In the genomic region with DNA sequence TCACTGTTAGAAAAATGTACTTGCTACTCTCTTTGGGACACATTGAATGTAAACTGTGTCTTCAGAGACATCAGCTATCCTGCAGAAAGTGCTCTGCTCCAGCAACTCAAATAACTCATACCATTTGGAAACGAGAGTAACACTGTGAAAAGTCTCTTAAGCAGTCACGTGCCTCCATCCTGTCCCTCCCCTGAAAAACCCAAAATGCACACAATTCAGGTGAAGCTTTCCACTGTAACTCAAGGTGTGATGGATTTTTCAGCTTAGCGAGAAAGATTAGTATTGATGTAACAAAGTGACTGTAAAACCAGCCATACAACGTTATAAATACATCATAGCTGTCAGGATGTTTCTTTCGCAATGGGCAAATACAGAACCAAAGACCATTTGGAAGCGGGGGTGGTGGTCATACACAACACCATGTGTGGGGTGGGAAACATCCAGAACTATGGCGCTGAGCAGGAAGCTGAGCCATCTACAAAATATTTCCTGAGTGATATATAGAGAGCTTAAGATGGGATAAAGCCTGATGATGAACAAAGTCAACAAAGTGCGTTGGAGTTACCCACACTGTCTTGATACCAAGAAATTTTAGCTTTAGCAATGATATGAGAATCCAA, we compare ENCODE assay signal across 2 cellular contexts.
A peak's percentile ranks its signal among the peaks of the same experiment; 100 is the strongest.
TF ChIP-seq lines count a peak whose summit lies in the region.

No MANE protein-coding gene starts in this region.

TF ChIP-seq in A549, 52 proteins besides CTCF, POLR2A, EP300 and RAD21 (continued from another document):
- TF ChIP-seq FOSL2 (IDR thresholded peaks at IDR 0.05), result peak; percentile 64
- TF ChIP-seq FOSL2 (CRISPR knock-in tag; IDR thresholded peaks at IDR 0.05), result peak; percentile 72
- TF ChIP-seq, protein P1, sequence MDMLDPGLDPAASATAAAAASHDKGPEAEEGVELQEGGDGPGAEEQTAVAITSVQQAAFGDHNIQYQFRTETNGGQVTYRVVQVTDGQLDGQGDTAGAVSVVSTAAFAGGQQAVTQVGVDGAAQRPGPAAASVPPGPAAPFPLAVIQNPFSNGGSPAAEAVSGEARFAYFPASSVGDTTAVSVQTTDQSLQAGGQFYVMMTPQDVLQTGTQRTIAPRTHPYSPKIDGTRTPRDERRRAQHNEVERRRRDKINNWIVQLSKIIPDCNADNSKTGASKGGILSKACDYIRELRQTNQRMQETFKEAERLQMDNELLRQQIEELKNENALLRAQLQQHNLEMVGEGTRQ (IDR thresholded peaks at IDR 0.05), result peak; percentile 51
- TF ChIP-seq, protein P2, sequence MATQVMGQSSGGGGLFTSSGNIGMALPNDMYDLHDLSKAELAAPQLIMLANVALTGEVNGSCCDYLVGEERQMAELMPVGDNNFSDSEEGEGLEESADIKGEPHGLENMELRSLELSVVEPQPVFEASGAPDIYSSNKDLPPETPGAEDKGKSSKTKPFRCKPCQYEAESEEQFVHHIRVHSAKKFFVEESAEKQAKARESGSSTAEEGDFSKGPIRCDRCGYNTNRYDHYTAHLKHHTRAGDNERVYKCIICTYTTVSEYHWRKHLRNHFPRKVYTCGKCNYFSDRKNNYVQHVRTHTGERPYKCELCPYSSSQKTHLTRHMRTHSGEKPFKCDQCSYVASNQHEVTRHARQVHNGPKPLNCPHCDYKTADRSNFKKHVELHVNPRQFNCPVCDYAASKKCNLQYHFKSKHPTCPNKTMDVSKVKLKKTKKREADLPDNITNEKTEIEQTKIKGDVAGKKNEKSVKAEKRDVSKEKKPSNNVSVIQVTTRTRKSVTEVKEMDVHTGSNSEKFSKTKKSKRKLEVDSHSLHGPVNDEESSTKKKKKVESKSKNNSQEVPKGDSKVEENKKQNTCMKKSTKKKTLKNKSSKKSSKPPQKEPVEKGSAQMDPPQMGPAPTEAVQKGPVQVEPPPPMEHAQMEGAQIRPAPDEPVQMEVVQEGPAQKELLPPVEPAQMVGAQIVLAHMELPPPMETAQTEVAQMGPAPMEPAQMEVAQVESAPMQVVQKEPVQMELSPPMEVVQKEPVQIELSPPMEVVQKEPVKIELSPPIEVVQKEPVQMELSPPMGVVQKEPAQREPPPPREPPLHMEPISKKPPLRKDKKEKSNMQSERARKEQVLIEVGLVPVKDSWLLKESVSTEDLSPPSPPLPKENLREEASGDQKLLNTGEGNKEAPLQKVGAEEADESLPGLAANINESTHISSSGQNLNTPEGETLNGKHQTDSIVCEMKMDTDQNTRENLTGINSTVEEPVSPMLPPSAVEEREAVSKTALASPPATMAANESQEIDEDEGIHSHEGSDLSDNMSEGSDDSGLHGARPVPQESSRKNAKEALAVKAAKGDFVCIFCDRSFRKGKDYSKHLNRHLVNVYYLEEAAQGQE (IDR thresholded peaks at IDR 0.05), result no peak
- TF ChIP-seq SMC3 (IDR thresholded peaks at IDR 0.05), result peak; percentile 28; the same call in 1 of the 3 replicates

TF ChIP-seq in SK-N-SH treated with all-trans-retinoic acid at 6 μM for 48 hours, 23 proteins besides CTCF, POLR2A, EP300 and RAD21 (continued from another document):
- TF ChIP-seq, protein P3, sequence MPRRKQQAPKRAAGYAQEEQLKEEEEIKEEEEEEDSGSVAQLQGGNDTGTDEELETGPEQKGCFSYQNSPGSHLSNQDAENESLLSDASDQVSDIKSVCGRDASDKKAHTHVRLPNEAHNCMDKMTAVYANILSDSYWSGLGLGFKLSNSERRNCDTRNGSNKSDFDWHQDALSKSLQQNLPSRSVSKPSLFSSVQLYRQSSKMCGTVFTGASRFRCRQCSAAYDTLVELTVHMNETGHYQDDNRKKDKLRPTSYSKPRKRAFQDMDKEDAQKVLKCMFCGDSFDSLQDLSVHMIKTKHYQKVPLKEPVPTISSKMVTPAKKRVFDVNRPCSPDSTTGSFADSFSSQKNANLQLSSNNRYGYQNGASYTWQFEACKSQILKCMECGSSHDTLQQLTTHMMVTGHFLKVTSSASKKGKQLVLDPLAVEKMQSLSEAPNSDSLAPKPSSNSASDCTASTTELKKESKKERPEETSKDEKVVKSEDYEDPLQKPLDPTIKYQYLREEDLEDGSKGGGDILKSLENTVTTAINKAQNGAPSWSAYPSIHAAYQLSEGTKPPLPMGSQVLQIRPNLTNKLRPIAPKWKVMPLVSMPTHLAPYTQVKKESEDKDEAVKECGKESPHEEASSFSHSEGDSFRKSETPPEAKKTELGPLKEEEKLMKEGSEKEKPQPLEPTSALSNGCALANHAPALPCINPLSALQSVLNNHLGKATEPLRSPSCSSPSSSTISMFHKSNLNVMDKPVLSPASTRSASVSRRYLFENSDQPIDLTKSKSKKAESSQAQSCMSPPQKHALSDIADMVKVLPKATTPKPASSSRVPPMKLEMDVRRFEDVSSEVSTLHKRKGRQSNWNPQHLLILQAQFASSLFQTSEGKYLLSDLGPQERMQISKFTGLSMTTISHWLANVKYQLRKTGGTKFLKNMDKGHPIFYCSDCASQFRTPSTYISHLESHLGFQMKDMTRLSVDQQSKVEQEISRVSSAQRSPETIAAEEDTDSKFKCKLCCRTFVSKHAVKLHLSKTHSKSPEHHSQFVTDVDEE (CRISPR knock-in tag; IDR thresholded peaks at IDR 0.05), result no peak
- no peak for TF ChIP-seq GLIS3 (CRISPR knock-in tag; IDR thresholded peaks at IDR 0.05)
- TF ChIP-seq ARNTL (CRISPR knock-in tag; IDR thresholded peaks at IDR 0.05; ENCODE audit: borderline replicate concordance, low read depth), result no peak
- no peak for TF ChIP-seq CSDC2 (CRISPR knock-in tag; IDR thresholded peaks at IDR 0.05)
- no peak for TF ChIP-seq TOX (CRISPR knock-in tag; IDR thresholded peaks at IDR 0.05; ENCODE audit: borderline replicate concordance)
- no peak for TF ChIP-seq ZNF70 (CRISPR knock-in tag; IDR thresholded peaks at IDR 0.05)
- no peak for TF ChIP-seq ZFP3 (CRISPR knock-in tag; IDR thresholded peaks at IDR 0.05)
- TF ChIP-seq ZNF8 (CRISPR knock-in tag; IDR thresholded peaks at IDR 0.05), result no peak
- TF ChIP-seq ZC3H10 (CRISPR knock-in tag; IDR thresholded peaks at IDR 0.05), result no peak
- no peak for TF ChIP-seq ESRRG (CRISPR knock-in tag; IDR thresholded peaks at IDR 0.05)
